In genomic region chr2:54053830-54054229, GRCh38 we compare ENCODE assay signal across 10 cellular contexts.
A peak's percentile ranks its signal among the peaks of the same experiment; 100 is the strongest.
DNase-seq lines count a peak whose midpoint lies in the region; ATAC-seq and TF ChIP-seq lines count a peak whose summit lies in the region.
"Had no signal": no experiment of that assay in that cellular context is flagged by ENCODE, and none has a peak within 500 bp of the region (broad histone marks: within the 10 kb centered on the region; RNA-seq: fewer than 3 reads in every experiment).

No MANE protein-coding gene starts in this region.

- no peak for DNase-seq in activated T-cell treated with anti-CD3 and anti-CD28 coated beads, Interleukin-2, amount 50 U/mL, for 24 hours
- DNase-seq in activated T-cell treated with anti-CD3 and anti-CD28 coated beads for 4 hours (no peak), thoracic aorta (ENCODE audit: low spot score) (no peak), NCI-H226 (no peak), cerebellar nuclear complex (lab: John Stamatoyannopoulos, UW) (no peak), DMS 273 (lab: John Stamatoyannopoulos, UW; ENCODE audit: unreplicated experiment) (no peak)
- no peak for DNase-seq in activated T-helper 1 cell treated with anti-CD3 and anti-CD28 coated beads, Interleukin-12 subunit alpha, Interleukin-12 subunit beta, Interleukin-2, Interleukin-4 antibody, amounts not matched to agents 30 ng/mL and 10 ng/mL and 1 ng/mL, durations not matched to agents 14 hours and 24 hours and 36 hours (ENCODE audit: low spot score)
- DNase-seq: activated CD4-positive, alpha-beta T cell treated with anti-CD3 and anti-CD28 coated beads for 1 hour; kidney had no signal

- no peaks in the 10 kb centered on the region for H3K27me3 ChIP-seq in thoracic aorta (replicated peaks; ENCODE audit: insufficient read depth)

- no peaks in the 10 kb centered on the region for H3K9me3 ChIP-seq in thoracic aorta

- peak overlapping the region; percentile 4 for H3K4me3 Mint-ChIP-seq in activated T-cell treated with anti-CD3 and anti-CD28 coated beads, Interleukin-2, amount 50 U/mL, for 24 hours
- peak overlapping the region; percentile 40 for H3K4me3 Mint-ChIP-seq in activated T-helper 1 cell treated with anti-CD3 and anti-CD28 coated beads, Interleukin-12 subunit alpha, Interleukin-12 subunit beta, Interleukin-2, Interleukin-4 antibody, amounts not matched to agents 30 ng/mL and 10 ng/mL and 1 ng/mL, durations not matched to agents 14 hours and 24 hours and 36 hours

- no peak overlapping the region for H3K4me3 ChIP-seq in thoracic aorta

- no peaks in the 10 kb centered on the region for H3K27me3 Mint-ChIP-seq in activated T-cell treated with anti-CD3 and anti-CD28 coated beads, Interleukin-2, amount 50 U/mL, for 24 hours
- no peaks in the 10 kb centered on the region for H3K27me3 Mint-ChIP-seq in activated T-helper 1 cell treated with anti-CD3 and anti-CD28 coated beads, Interleukin-12 subunit alpha, Interleukin-12 subunit beta, Interleukin-2, Interleukin-4 antibody, amounts not matched to agents 30 ng/mL and 10 ng/mL and 1 ng/mL, durations not matched to agents 14 hours and 24 hours and 36 hours (ENCODE audit: insufficient read depth)

- H3K9me3 Mint-ChIP-seq in activated T-cell treated with anti-CD3 and anti-CD28 coated beads, Interleukin-2, amount 50 U/mL, for 24 hours: no peaks in the 10 kb centered on the region
- no peaks in the 10 kb centered on the region for H3K9me3 Mint-ChIP-seq in activated T-helper 1 cell treated with anti-CD3 and anti-CD28 coated beads, Interleukin-12 subunit alpha, Interleukin-12 subunit beta, Interleukin-2, Interleukin-4 antibody, amounts not matched to agents 30 ng/mL and 10 ng/mL and 1 ng/mL, durations not matched to agents 14 hours and 24 hours and 36 hours

- no peaks in the 10 kb centered on the region for H3K36me3 ChIP-seq in thoracic aorta

- peaks cover 8 to 34% of the 10 kb centered on the region in 2 donors for H3K4me1 ChIP-seq in thoracic aorta (ENCODE audit: control insufficient read depth in 1 of 2, low read depth in 2 of 2)

- H3K4me1 Mint-ChIP-seq in activated T-cell treated with anti-CD3 and anti-CD28 coated beads, Interleukin-2, amount 50 U/mL, for 24 hours (ENCODE audit: low read depth): peaks cover 31% of the 10 kb centered on the region
- peaks cover 18% of the 10 kb centered on the region for H3K4me1 Mint-ChIP-seq in activated T-helper 1 cell treated with anti-CD3 and anti-CD28 coated beads, Interleukin-12 subunit alpha, Interleukin-12 subunit beta, Interleukin-2, Interleukin-4 antibody, amounts not matched to agents 30 ng/mL and 10 ng/mL and 1 ng/mL, durations not matched to agents 14 hours and 24 hours and 36 hours (ENCODE audit: low read depth)

- intact Hi-C loops in activated T-helper 1 cell treated with anti-CD3 and anti-CD28 coated beads, Interleukin-12 subunit alpha, Interleukin-12 subunit beta, Interleukin-2, Interleukin-4 antibody, amounts not matched to agents 30 ng/mL and 10 ng/mL and 1 ng/mL, durations not matched to agents 14 hours and 24 hours and 36 hours (cut with micrococcal nuclease): loop anchor here (1.0 to 10.0 kb wide), 7 partner anchors 13 to 269 kb away; partner anchors contain the start of genes ACYP2, ASB3 and ERLEC1

- TF ChIP-seq CTCF in thoracic aorta (IDR thresholded peaks at IDR 0.05): no peak

- ATAC-seq in HG03060 (IDR thresholded peaks at IDR 0.05; ENCODE audit: low read depth, unreplicated experiment): peak; percentile 10
- ATAC-seq in thoracic aorta (ENCODE audit: insufficient number of reproducible peaks, low FRiP score, low read depth): no peak

- H3K27ac ChIP-seq in thoracic aorta: peak overlapping the region; percentile 35 to 57

- H3K36me3 Mint-ChIP-seq in activated T-cell treated with anti-CD3 and anti-CD28 coated beads, Interleukin-2, amount 50 U/mL, for 24 hours (ENCODE audit: low read depth): peaks cover 16% of the 10 kb centered on the region
- peaks cover 4% of the 10 kb centered on the region for H3K36me3 Mint-ChIP-seq in activated T-helper 1 cell treated with anti-CD3 and anti-CD28 coated beads, Interleukin-12 subunit alpha, Interleukin-12 subunit beta, Interleukin-2, Interleukin-4 antibody, amounts not matched to agents 30 ng/mL and 10 ng/mL and 1 ng/mL, durations not matched to agents 14 hours and 24 hours and 36 hours (ENCODE audit: low read depth)

- H3K27ac Mint-ChIP-seq in activated T-cell treated with anti-CD3 and anti-CD28 coated beads, Interleukin-2, amount 50 U/mL, for 24 hours: peak overlapping the region; percentile 71
- H3K27ac Mint-ChIP-seq in activated T-helper 1 cell treated with anti-CD3 and anti-CD28 coated beads, Interleukin-12 subunit alpha, Interleukin-12 subunit beta, Interleukin-2, Interleukin-4 antibody, amounts not matched to agents 30 ng/mL and 10 ng/mL and 1 ng/mL, durations not matched to agents 14 hours and 24 hours and 36 hours: peak overlapping the region; percentile 64
